In genomic region chr19:10074153-10074552, GRCh38 we compare ENCODE assay signal across 8 cellular contexts. TPM values are rescaled to one million over a fixed set of nuclear protein-coding genes. Genes with fewer than 3 reads are reported as not detected.
DNase-seq lines count a peak whose midpoint lies in the region; ATAC-seq and TF ChIP-seq lines count a peak whose summit lies in the region.

No MANE protein-coding gene starts in this region.

- WGBS in SK-N-SH (ENCODE audit: low lambda C conversion rate): 0% methylated on average over 2 of the region's 2 CpGs
- whole genome bisulfite sequencing in psoas muscle, 3 donors: 51 to 56% (median 54%) methylated on average over 2 of the region's 2 CpGs

- H3K9me3 ChIP-seq in cardiac muscle cell (ENCODE audit: low read depth) (no peaks in the 10 kb centered on the region), right atrium auricular region (no peaks in the 10 kb centered on the region), SK-N-SH (no peaks in the 10 kb centered on the region), psoas muscle (no peaks in the 10 kb centered on the region)

- CTCF ChIA-PET in SK-N-SH (lab: Yijun Ruan, JAX): interaction anchor here (1.1 kb wide), 1 partner anchor 38 kb away, joined by 3 read pairs; no protein-coding TSS in a partner anchor

- H4K20me1 ChIP-seq in SK-N-SH (ENCODE audit: insufficient read depth): no peaks in the 10 kb centered on the region

- intact Hi-C loops in psoas muscle (cut with DNase I): no loop called here
- intact Hi-C loops in Right ventricle myocardium superior (cut with DNase I): no loop called here

- TF ChIP-seq RAD21 in SK-N-SH (IDR thresholded peaks at IDR 0.05; ENCODE audit: low read length): peak; percentile 44

- no peak overlapping the region for H3K27ac ChIP-seq in cardiac muscle cell
- no peak overlapping the region for H3K27ac ChIP-seq in right atrium auricular region
- no peak overlapping the region for H3K27ac ChIP-seq in SK-N-SH (ENCODE audit: low read depth in 2 of 2, low read length in 1 of 2)
- no peak overlapping the region for H3K27ac ChIP-seq in psoas muscle

- DNase-seq in cardiac muscle cell (ENCODE audit: low read depth in 1 of 2, low spot score in 1 of 2) (peak in 1 of 2 donors; percentile 36), right atrium auricular region (ENCODE audit: low spot score) (no peak), SK-N-SH (no peak), cerebellar cortex (ENCODE audit: low spot score) (peak; percentile 39), psoas muscle (no peak), NCI-H146 (lab: John Stamatoyannopoulos, UW) (no peak), Right ventricle myocardium superior (no peak)

- no peaks in the 10 kb centered on the region for H3K9me2 ChIP-seq in SK-N-SH

- H3K4me2 ChIP-seq in SK-N-SH: no peak overlapping the region

- H3K4me1 ChIP-seq in cardiac muscle cell (ENCODE audit: low read depth) (no peaks in the 10 kb centered on the region), right atrium auricular region (no peaks in the 10 kb centered on the region), SK-N-SH (ENCODE audit: control insufficient read depth in 1 of 2, insufficient read depth in 2 of 2, low read depth in 1 of 2, low read length in 1 of 2) (no peaks in the 10 kb centered on the region), psoas muscle (no peaks in the 10 kb centered on the region)

- no peaks in the 10 kb centered on the region for H3K79me2 ChIP-seq in SK-N-SH (ENCODE audit: insufficient read depth)

- H3K4me3 ChIP-seq in cardiac muscle cell (no peak overlapping the region), right atrium auricular region (no peak overlapping the region), SK-N-SH (ENCODE audit: low read depth in 2 of 2, low read length in 1 of 2) (no peak overlapping the region), psoas muscle (no peak overlapping the region)

- no peak for ATAC-seq in psoas muscle
- no peak for ATAC-seq in GM21367 (IDR thresholded peaks at IDR 0.05; ENCODE audit: unreplicated experiment)
- no peak for ATAC-seq in Right ventricle myocardium superior (ENCODE audit: poor library complexity)

- peak; percentile 28 for TF ChIP-seq CTCF in cardiac muscle cell (IDR thresholded peaks at IDR 0.05; ENCODE audit: low read depth, low read length)
- no peak for TF ChIP-seq CTCF in right atrium auricular region (IDR thresholded peaks at IDR 0.05)
- peak; percentile 24; the same call in 1 of the 2 replicates for TF ChIP-seq CTCF in SK-N-SH (IDR thresholded peaks at IDR 0.05)
- peak; percentile 11 for TF ChIP-seq CTCF in psoas muscle (IDR thresholded peaks at IDR 0.05)

- TF ChIP-seq EP300 in SK-N-SH (IDR thresholded peaks at IDR 0.05; ENCODE audit: borderline replicate concordance in 1 of 2, low read depth in 1 of 2, low read length in 1 of 2): no peak

- peaks cover 3% of the 10 kb centered on the region for H3K27me3 ChIP-seq in cardiac muscle cell
- no peaks in the 10 kb centered on the region for H3K27me3 ChIP-seq in right atrium auricular region
- H3K27me3 ChIP-seq in SK-N-SH (ENCODE audit: insufficient read depth): peaks cover 18% of the 10 kb centered on the region
- H3K27me3 ChIP-seq in psoas muscle (ENCODE audit: insufficient read depth in 3 of 3, low read length in 2 of 3): peaks cover 0 to 7% (median 0%) of the 10 kb centered on the region in 3 donors

- H3F3A ChIP-seq in SK-N-SH (replicated peaks; ENCODE audit: insufficient read depth): no peaks in the 10 kb centered on the region

- POLR2A ChIA-PET in SK-N-SH (lab: Yijun Ruan, JAX): no interaction called here

- H2AFZ ChIP-seq in SK-N-SH (ENCODE audit: low read depth): no peak overlapping the region

- no peak overlapping the region for H3K9ac ChIP-seq in SK-N-SH

- H3K36me3 ChIP-seq in cardiac muscle cell (no peaks in the 10 kb centered on the region), right atrium auricular region (no peaks in the 10 kb centered on the region), SK-N-SH (replicated peaks in 1 of 2; ENCODE audit: control insufficient read depth in 1 of 2, insufficient read depth in 2 of 2, low read length in 1 of 2) (no peaks in the 10 kb centered on the region), psoas muscle (ENCODE audit: insufficient read depth in 1 of 2, low read depth in 1 of 2) (no peaks in the 10 kb centered on the region)

TF ChIP-seq in SK-N-SH, 30 proteins besides CTCF, POLR2A, EP300 and RAD21:
- TF ChIP-seq CHD2 (IDR thresholded peaks at IDR 0.05; ENCODE audit: low read length, partially characterized antibody) (no peak), USF1 (IDR thresholded peaks at IDR 0.05; ENCODE audit: borderline replicate concordance, low read depth) (peak; percentile 51; the same call in 1 of the 2 replicates)

RNA-seq across cellular contexts. Expression of gene SHFL, which starts 12.0 kb away (rescaled TPM):
- total RNA-seq in cardiac muscle cell: 3.4 and 7.8 TPM in 2 replicates
- 2.2 and 4.8 TPM in 2 replicates for polyA plus RNA-seq in cardiac muscle cell
- total RNA-seq in right atrium auricular region: 10 to 100 TPM; 11.6 to 16.8 TPM
- polyA plus RNA-seq in SK-N-SH (2012; rRNA removed): 36.6 and 43.2 TPM in 2 replicates
- 18.0 and 22.7 TPM in 2 replicates for polyA plus RNA-seq in SK-N-SH (2012; cell fraction: cytosol; rRNA removed)
- 171 and 186 TPM in 2 replicates for polyA plus RNA-seq in SK-N-SH (2012; cell fraction: nucleus; rRNA removed)
- total RNA-seq in psoas muscle: 1 to 10 TPM; 2.9 to 5.7 (median 4.0) TPM
- polyA plus RNA-seq in psoas muscle: 1 to 10 TPM; 3.1 to 4.3 (median 3.4) TPM
- 8.5 TPM for total RNA-seq in Right ventricle myocardium superior

RNA-seq across cellular contexts. Expression of gene ANGPTL6, which starts 28.3 kb away (rescaled TPM):
- total RNA-seq in cardiac muscle cell (0.51 and 0.88 TPM in 2 replicates), right atrium auricular region (under 1 TPM in 1 of 2 donors, not detected in 1; 0.31 TPM), psoas muscle (not detected), Right ventricle myocardium superior (not detected)
- polyA plus RNA-seq in cardiac muscle cell (0.62 and 0.75 TPM in 2 replicates), SK-N-SH (2012; rRNA removed) (0.13 and 0.32 TPM in 2 replicates), psoas muscle (under 1 TPM in 2 of 3 donors, not detected in 1; 0.18 to 0.20 TPM)
- polyA plus RNA-seq in SK-N-SH (2012; cell fraction: cytosol; rRNA removed): 0.14 and 0.20 TPM in 2 replicates
- polyA plus RNA-seq in SK-N-SH (2012; cell fraction: nucleus; rRNA removed): 0.75 and 0.85 TPM in 2 replicates

RNA-seq across cellular contexts. Expression of gene PPAN, which starts 32.0 kb away (rescaled TPM):
- total RNA-seq in cardiac muscle cell (51.0 and 67.3 TPM in 2 replicates), right atrium auricular region (10 to 100 TPM; 12.7 to 23.2 TPM), psoas muscle (10 to 100 TPM; 29.3 to 70.6 (median 59.1) TPM), Right ventricle myocardium superior (20.0 TPM)
- polyA plus RNA-seq in cardiac muscle cell (42.9 and 47.1 TPM in 2 replicates), SK-N-SH (2012; rRNA removed) (62.5 and 75.6 TPM in 2 replicates), psoas muscle (10 to 100 TPM; 48.4 to 93.4 (median 60.8) TPM)
- polyA plus RNA-seq in SK-N-SH (2012; cell fraction: cytosol; rRNA removed): 39.3 and 43.8 TPM in 2 replicates
- 161 and 162 TPM in 2 replicates for polyA plus RNA-seq in SK-N-SH (2012; cell fraction: nucleus; rRNA removed)

RNA-seq across cellular contexts. Expression of gene P2RY11, which starts 37.3 kb away (rescaled TPM):
- 13.7 and 19.4 TPM in 2 replicates for total RNA-seq in cardiac muscle cell
- polyA plus RNA-seq in cardiac muscle cell: 13.1 and 14.1 TPM in 2 replicates
- total RNA-seq in right atrium auricular region: 1 to 10 TPM in 1 of 2 donors, under 1 TPM in 1; 0.30 to 3.9 TPM
- polyA plus RNA-seq in SK-N-SH (2012; rRNA removed): 6.8 and 8.7 TPM in 2 replicates
- 1.5 and 3.1 TPM in 2 replicates for polyA plus RNA-seq in SK-N-SH (2012; cell fraction: cytosol; rRNA removed)
- 40.4 and 42.9 TPM in 2 replicates for polyA plus RNA-seq in SK-N-SH (2012; cell fraction: nucleus; rRNA removed)
- total RNA-seq in psoas muscle: 10 to 100 TPM; 11.0 to 18.5 (median 14.6) TPM
- 10 to 100 TPM in 1 of 3 donors, 1 to 10 TPM in 2; 4.0 to 15.7 (median 6.0) TPM for polyA plus RNA-seq in psoas muscle
- total RNA-seq in Right ventricle myocardium superior: 4.9 TPM

RNA-seq across cellular contexts. Expression of gene EIF3G, which starts 45.5 kb away (rescaled TPM):
- 353 and 384 TPM in 2 replicates for total RNA-seq in cardiac muscle cell
- 206 and 223 TPM in 2 replicates for polyA plus RNA-seq in cardiac muscle cell
- 100 to 1,000 TPM; 163 to 240 TPM for total RNA-seq in right atrium auricular region
- polyA plus RNA-seq in SK-N-SH (2012; rRNA removed): 271 and 432 TPM in 2 replicates
- 269 and 330 TPM in 2 replicates for polyA plus RNA-seq in SK-N-SH (2012; cell fraction: cytosol; rRNA removed)
- polyA plus RNA-seq in SK-N-SH (2012; cell fraction: nucleus; rRNA removed): 792 and 878 TPM in 2 replicates
- 100 to 1,000 TPM; 278 to 337 (median 305) TPM for total RNA-seq in psoas muscle
- 100 to 1,000 TPM; 257 to 358 (median 311) TPM for polyA plus RNA-seq in psoas muscle
- 153 TPM for total RNA-seq in Right ventricle myocardium superior

Comparison
In these comparisons a context has a peak if more than half of its experiments do, and no peak if none do; other contexts are left out.
1. CTCF ChIP-seq: peak in cardiac muscle cell (single experiment), SK-N-SH (single experiment) and psoas muscle (single experiment); none in right atrium auricular region (0 of 2).